ENCODE assay signal across 15 cellular contexts in genomic region chr3:190172751-190173150, GRCh38. TPM values are rescaled to one million over a fixed set of nuclear protein-coding genes. Genes with fewer than 3 reads are reported as not detected.
"Had no signal": no experiment of that assay in that cellular context is flagged by ENCODE, and none has a peak within 500 bp of the region (broad histone marks: within the 10 kb centered on the region; RNA-seq: fewer than 3 reads in every experiment).

No MANE protein-coding gene starts in this region.

- FAIRE-seq: endothelial cell of umbilical vein had no signal

- H3K9me3 ChIP-seq: gastrocnemius medialis, heart right ventricle, pancreas had no signal

- H3K9me3 Mint-ChIP-seq: activated naive CD8-positive, alpha-beta T cell treated with anti-CD3 and anti-CD28 coated beads, Interleukin-2, amount 10 ng/mL, durations not matched to agents 7 days and 5 days; activated T-helper 1 cell treated with anti-CD3 and anti-CD28 coated beads, Interleukin-12 subunit alpha, Interleukin-12 subunit beta, Interleukin-2, Interleukin-4 antibody, amounts not matched to agents 30 ng/mL and 10 ng/mL and 1 ng/mL, durations not matched to agents 14 hours and 24 hours and 36 hours; type B pancreatic cell had no signal

- H3K4me1 ChIP-seq: gastrocnemius medialis, pancreas had no signal

- DNase-seq: activated CD4-positive, alpha-beta T cell treated with anti-CD3 and anti-CD28 coated beads, Interleukin-2, amount 10 ng/mL, durations not matched to agents 7 days and 5 days; activated naive CD8-positive, alpha-beta T cell treated with anti-CD3 and anti-CD28 coated beads, Interleukin-2, amount 10 ng/mL, durations not matched to agents 7 days and 5 days; brain microvascular endothelial cell; effector CD8-positive, alpha-beta T cell; gastrocnemius medialis; heart right ventricle; pancreas; stimulated activated CD4-positive, alpha-beta T cell treated with anti-CD3 and anti-CD28 coated beads, Interleukin-1b, Interleukin-23, amount 100 ng/mL, for 48 hours; stimulated activated naive CD8-positive, alpha-beta T cell treated with anti-CD3 and anti-CD28 coated beads, Interleukin-15, amount 100 ng/mL, for 72 hours had no signal

- ATAC-seq: gastrocnemius medialis; heart right ventricle; pancreas; sciatic nerve; stimulated activated naive CD8-positive, alpha-beta T cell treated with anti-CD3 and anti-CD28 coated beads, Interleukin-15, amount 100 ng/mL, for 72 hours had no signal

- H3K27me3 ChIP-seq: brain microvascular endothelial cell, gastrocnemius medialis, heart right ventricle, pancreas had no signal

- H3K36me3 Mint-ChIP-seq: activated naive CD8-positive, alpha-beta T cell treated with anti-CD3 and anti-CD28 coated beads, Interleukin-2, amount 10 ng/mL, durations not matched to agents 7 days and 5 days; type B pancreatic cell had no signal

- H3K4me3 ChIP-seq: gastrocnemius medialis, heart right ventricle, lung, pancreas had no signal

- H3K27ac Mint-ChIP-seq: activated CD4-positive, alpha-beta T cell treated with anti-CD3 and anti-CD28 coated beads, Interleukin-2, amount 10 ng/mL, durations not matched to agents 7 days and 5 days; activated naive CD8-positive, alpha-beta T cell treated with anti-CD3 and anti-CD28 coated beads, Interleukin-2, amount 10 ng/mL, durations not matched to agents 7 days and 5 days; activated T-helper 1 cell treated with anti-CD3 and anti-CD28 coated beads, Interleukin-12 subunit alpha, Interleukin-12 subunit beta, Interleukin-2, Interleukin-4 antibody, amounts not matched to agents 30 ng/mL and 10 ng/mL and 1 ng/mL, durations not matched to agents 14 hours and 24 hours and 36 hours; stimulated activated naive CD8-positive, alpha-beta T cell treated with anti-CD3 and anti-CD28 coated beads, Interleukin-15, amount 100 ng/mL, for 72 hours; type B pancreatic cell had no signal

- H3K27me3 Mint-ChIP-seq: type B pancreatic cell had no signal

- H3K36me3 ChIP-seq: brain microvascular endothelial cell, gastrocnemius medialis, heart right ventricle, pancreas had no signal

- H3K4me3 Mint-ChIP-seq: activated CD4-positive, alpha-beta T cell treated with anti-CD3 and anti-CD28 coated beads, Interleukin-2, amount 10 ng/mL, durations not matched to agents 7 days and 5 days; activated naive CD8-positive, alpha-beta T cell treated with anti-CD3 and anti-CD28 coated beads, Interleukin-2, amount 10 ng/mL, durations not matched to agents 7 days and 5 days; activated T-helper 1 cell treated with anti-CD3 and anti-CD28 coated beads, Interleukin-12 subunit alpha, Interleukin-12 subunit beta, Interleukin-2, Interleukin-4 antibody, amounts not matched to agents 30 ng/mL and 10 ng/mL and 1 ng/mL, durations not matched to agents 14 hours and 24 hours and 36 hours; neural crest cell; stimulated activated naive CD8-positive, alpha-beta T cell treated with anti-CD3 and anti-CD28 coated beads, Interleukin-15, amount 100 ng/mL, for 72 hours; type B pancreatic cell had no signal

- H3K27ac ChIP-seq: brain microvascular endothelial cell, gastrocnemius medialis, heart right ventricle, pancreas had no signal

RNA-seq across cellular contexts. Expression of gene P3H2, which starts 52.1 kb away (rescaled TPM):
- total RNA-seq: activated CD4-positive, alpha-beta T cell treated with anti-CD3 and anti-CD28 coated beads, Interleukin-2, amount 10 ng/mL, durations not matched to agents 7 days and 5 days; activated naive CD8-positive, alpha-beta T cell treated with anti-CD3 and anti-CD28 coated beads, Interleukin-2, amount 10 ng/mL, durations not matched to agents 7 days and 5 days; activated T-helper 1 cell treated with anti-CD3 and anti-CD28 coated beads, Interleukin-12 subunit alpha, Interleukin-12 subunit beta, Interleukin-2, Interleukin-4 antibody, amounts not matched to agents 30 ng/mL and 10 ng/mL and 1 ng/mL, durations not matched to agents 14 hours and 24 hours and 36 hours had no signal
